ENCODE assay signal across 10 cellular contexts in the genomic region with DNA sequence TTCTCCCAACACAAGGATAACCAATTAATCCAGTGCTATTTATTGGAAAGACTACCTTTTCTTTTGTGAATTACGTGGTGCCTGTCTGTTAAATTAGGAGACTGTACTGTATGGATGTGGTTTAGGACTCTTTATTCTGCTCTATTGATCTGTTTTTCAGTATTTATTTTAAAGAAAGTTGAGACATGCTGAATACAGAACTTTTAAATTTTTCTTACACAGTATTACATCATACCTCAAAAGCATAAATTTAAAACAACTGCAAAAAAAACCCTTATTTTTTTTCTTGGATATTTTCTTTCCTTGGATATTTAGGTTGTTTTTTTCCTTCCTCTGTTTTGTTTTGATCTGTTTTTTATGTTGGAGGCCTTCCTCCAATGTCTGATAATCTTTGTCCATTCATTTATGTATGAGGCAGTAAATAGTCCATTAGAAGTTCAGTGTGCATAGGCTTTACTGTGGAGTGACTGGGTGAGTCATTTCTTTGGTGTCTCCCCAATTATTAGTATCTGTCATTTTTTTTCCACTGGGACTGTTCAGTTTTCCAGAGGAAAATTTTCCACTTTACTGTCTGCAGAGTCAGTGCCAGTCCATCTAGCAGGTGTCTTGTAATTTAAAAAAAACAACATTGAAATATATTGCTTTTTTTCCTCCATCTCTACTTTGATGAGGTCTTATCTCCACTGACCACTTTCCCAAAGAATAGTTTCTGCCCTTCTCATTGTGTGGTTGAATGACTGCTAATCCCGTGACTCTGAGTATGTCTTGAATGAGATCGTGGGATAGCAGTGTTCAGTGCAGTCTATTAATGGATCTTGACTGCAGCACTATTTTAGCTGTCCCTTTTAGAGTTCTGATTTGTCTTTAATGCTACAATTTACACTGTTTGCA. TPM values are rescaled to one million over a fixed set of nuclear protein-coding genes. Genes with fewer than 3 reads are reported as not detected.
DNase-seq lines count a peak whose midpoint lies in the region; ATAC-seq, FAIRE-seq and TF ChIP-seq lines count a peak whose summit lies in the region.
"Had no signal": no experiment of that assay in that cellular context is flagged by ENCODE, and none has a peak within 500 bp of the region (broad histone marks: within the 10 kb centered on the region; RNA-seq: fewer than 3 reads in every experiment).

No MANE protein-coding gene starts in this region.

- H3K9me3 Mint-ChIP-seq in activated T-cell treated with anti-CD3 and anti-CD28 coated beads, Interleukin-2, amount 50 U/mL, for 4 hours: peaks cover 3% of the 10 kb centered on the region
- no peaks in the 10 kb centered on the region for H3K9me3 Mint-ChIP-seq in nephron progenitor cell
- H3K9me3 Mint-ChIP-seq: activated T-helper 1 cell treated with anti-CD3 and anti-CD28 coated beads, Interleukin-12 subunit alpha, Interleukin-12 subunit beta, Interleukin-2, Interleukin-4 antibody, amounts not matched to agents 30 ng/mL and 10 ng/mL and 1 ng/mL, durations not matched to agents 14 hours and 24 hours and 36 hours had no signal

- H3K9ac ChIP-seq in K562 (ENCODE audit: insufficient read depth in 1 of 2, low read depth in 2 of 2, low read length in 2 of 2): peak overlapping the region in 1 of 2 experiments; percentile 21; a peak in 1 of 4 replicates

- TF ChIP-seq RAD21 in K562 (CRISPR knock-in tag; conservative IDR thresholded peaks at IDR 0.05 in 1 of 2, IDR thresholded peaks at IDR 0.05 in 1 of 2): 0 out of 4 replicates have a peak, but pooled peaks of 1 of the 2 experiments have one; percentile 10

- no peaks in the 10 kb centered on the region for H3K9me1 ChIP-seq in K562 (ENCODE audit: control insufficient read depth, insufficient read depth, low read length)

- peaks cover 14 to 44% of the 10 kb centered on the region in 2 experiments for H3K4me1 ChIP-seq in K562 (replicated peaks in 1 of 2; ENCODE audit: control insufficient read depth in 2 of 2, insufficient read depth in 2 of 2, low read length in 2 of 2)
- peaks cover 4 to 75% (median 45%) of the 10 kb centered on the region in 9 donors for H3K4me1 ChIP-seq in heart right ventricle

- H3K79me2 ChIP-seq in K562 (ENCODE audit: control insufficient read depth, insufficient read depth, low read length): peaks cover 81% of the 10 kb centered on the region

- H3K9me3 ChIP-seq in K562 (replicated peaks; ENCODE audit: control insufficient read depth, insufficient read depth, low read depth, low read length): no peaks in the 10 kb centered on the region
- H3K9me3 ChIP-seq in heart right ventricle: no peaks in the 10 kb centered on the region

- ATAC-seq in K562 (peak; percentile 78), heart right ventricle (peak; percentile 68 to 89 (median 79)), sciatic nerve (peak; percentile 63), HG03378 (IDR thresholded peaks at IDR 0.05; ENCODE audit: unreplicated experiment) (no peak)
- no peak for ATAC-seq in activated T-cell treated with anti-CD3 and anti-CD28 coated beads, Interleukin-2, amount 50 U/mL, for 4 hours
- ATAC-seq: left lobe of liver had no signal

- POLR2A ChIA-PET in K562 (lab: Yijun Ruan, JAX): interaction anchor here (0.5 to 1.2 kb wide), 7 partner anchors 8 to 34 kb away, joined by 3 to 5 read pairs (median 4); no protein-coding TSS in a partner anchor

- H3K36me3 ChIP-seq in K562 (ENCODE audit: control insufficient read depth, insufficient read depth, low read length) (peaks cover 18% of the 10 kb centered on the region), heart right ventricle (peaks cover 0 to 11% (median 5%) of the 10 kb centered on the region in 9 donors)

- 19% methylated on average over 3 of the region's 3 CpGs for WGBS in K562 (ENCODE audit: insufficient coverage, low coverage, missing lambda C conversion rate)
- WGBS in heart right ventricle, 2 donors: 48 to 56% methylated on average over 3 of the region's 3 CpGs

- H3K27me3 ChIP-seq in K562 (ENCODE audit: control insufficient read depth in 2 of 2, insufficient read depth in 2 of 2, low read length in 2 of 2) (no peaks in the 10 kb centered on the region), heart right ventricle (no peaks in the 10 kb centered on the region)

- H2AFZ ChIP-seq in K562 (ENCODE audit: low read depth, low read length): no peak overlapping the region

- intact Hi-C loops in K562 (cut with micrococcal nuclease) (loop anchor here (10.0 kb wide), 1 partner anchor 525 kb away; no protein-coding TSS in a partner anchor), heart right ventricle (cut with DNase I) (loop anchor here in 3 of 10 donors (2.0 to 10.0 kb wide), 3 partner anchors 32 to 45 kb away; no protein-coding TSS in a partner anchor), sciatic nerve (cut with DNase I) (no loop called here)

- DNase-seq in H54 (ENCODE audit: insufficient read length, low spot score): no peak
- DNase-seq in K562 (ENCODE audit: extremely low read depth in 1 of 4, low spot score in 3 of 4): peak; percentile 33 to 73 (median 42)
- no peak for DNase-seq in heart right ventricle
- no peak for DNase-seq in sciatic nerve (ENCODE audit: low spot score)
- DNase-seq in activated T-cell treated with anti-CD3 and anti-CD28 coated beads, Interleukin-2, amount 50 U/mL, for 4 hours: no peak
- DNase-seq in COR-L47 (lab: John Stamatoyannopoulos, UW): no peak
- DNase-seq in nephron progenitor cell: no peak

- peaks cover 3% of the 10 kb centered on the region for H3K36me3 Mint-ChIP-seq in activated T-cell treated with anti-CD3 and anti-CD28 coated beads, Interleukin-2, amount 50 U/mL, for 4 hours (ENCODE audit: insufficient read depth)
- no peaks in the 10 kb centered on the region for H3K36me3 Mint-ChIP-seq in nephron progenitor cell (ENCODE audit: low read depth)

- no peak overlapping the region for H3K27ac Mint-ChIP-seq in nephron progenitor cell
- H3K27ac Mint-ChIP-seq: activated T-helper 1 cell treated with anti-CD3 and anti-CD28 coated beads, Interleukin-12 subunit alpha, Interleukin-12 subunit beta, Interleukin-2, Interleukin-4 antibody, amounts not matched to agents 30 ng/mL and 10 ng/mL and 1 ng/mL, durations not matched to agents 14 hours and 24 hours and 36 hours had no signal

- no peaks in the 10 kb centered on the region for H3K27me3 Mint-ChIP-seq in activated T-cell treated with anti-CD3 and anti-CD28 coated beads, Interleukin-2, amount 50 U/mL, for 4 hours (ENCODE audit: low read depth)
- H3K27me3 Mint-ChIP-seq in nephron progenitor cell (ENCODE audit: low read depth, poor library complexity): peaks cover 3% of the 10 kb centered on the region

- no peak for TF ChIP-seq POLR2A in H54 (IDR thresholded peaks at IDR 0.05; ENCODE audit: low read depth, low read length)
- no peak for TF ChIP-seq POLR2A in K562 (conservative IDR thresholded peaks at IDR 0.05)

- TF ChIP-seq EP300 in K562 (IDR thresholded peaks at IDR 0.05; ENCODE audit: low read length): peak; percentile 67

- BruUV-seq in K562 (replicated peaks; lab: Mats Ljungman, UMichigan): no TSS peak

- H3K4me2 ChIP-seq in K562 (ENCODE audit: insufficient read depth, low read length): peak overlapping the region; percentile 34; the same call in 1 of the 2 replicates

- TF ChIP-seq CTCF in K562 (IDR thresholded peaks at IDR 0.05 in 2 of 3, conservative IDR thresholded peaks at IDR 0.05 in 1 of 3; ENCODE audit: insufficient read depth in 2 of 3, low read depth in 1 of 3, low read length in 3 of 3) (no peak), heart right ventricle (IDR thresholded peaks at IDR 0.05) (no peak), nephron progenitor cell (IDR thresholded peaks at IDR 0.05) (no peak)

- no peaks in the 10 kb centered on the region for H4K20me1 ChIP-seq in K562 (replicated peaks; ENCODE audit: control insufficient read depth, insufficient read depth, low read length)

- CTCF ChIA-PET in K562 (lab: Yijun Ruan, JAX; ENCODE audit: low intra/inter-chr PET ratio): interaction anchor here (0.6 kb wide), 1 partner anchor 1830 kb away, joined by 4 read pairs; no protein-coding TSS in a partner anchor

- no peak overlapping the region for H3K4me3 Mint-ChIP-seq in activated T-cell treated with anti-CD3 and anti-CD28 coated beads, Interleukin-2, amount 50 U/mL, for 4 hours
- H3K4me3 Mint-ChIP-seq in nephron progenitor cell: no peak overlapping the region
- H3K4me3 Mint-ChIP-seq: activated T-helper 1 cell treated with anti-CD3 and anti-CD28 coated beads, Interleukin-12 subunit alpha, Interleukin-12 subunit beta, Interleukin-2, Interleukin-4 antibody, amounts not matched to agents 30 ng/mL and 10 ng/mL and 1 ng/mL, durations not matched to agents 14 hours and 24 hours and 36 hours had no signal

- in situ Hi-C loops in K562 (cut with MboI): no loop called here

- H3K4me3 ChIP-seq in K562 (no peak overlapping the region), heart right ventricle (peak overlapping the region in 2 of 10 donors; percentile 4 to 18)

- H3K27ac ChIP-seq in K562 (ENCODE audit: extremely low read depth, low read depth, low read length) (peak overlapping the region; percentile 20; the same call in 1 of the 3 replicates), heart right ventricle (peak overlapping the region in 9 of 10 donors; percentile 25 to 81 (median 62))

- FAIRE-seq in H54 (lab: Jason Lieb, UNC) (peak; percentile 87), K562 (lab: Jason Lieb, UNC) (peak; percentile 62)

- no peaks in the 10 kb centered on the region for H3K4me1 Mint-ChIP-seq in activated T-cell treated with anti-CD3 and anti-CD28 coated beads, Interleukin-2, amount 50 U/mL, for 4 hours (ENCODE audit: low read depth)
- H3K4me1 Mint-ChIP-seq in nephron progenitor cell: peaks cover 9% of the 10 kb centered on the region

RNA-seq across cellular contexts. Expression of a gene that starts 15.2 kb away (rescaled TPM):
- 8.9 and 10.7 TPM in 2 replicates for total RNA-seq in K562 (2011; cell fraction: chromatin; rRNA removed; ENCODE audit: low replicate concordance)
- 20.3 and 25.2 TPM in 2 replicates for total RNA-seq in K562 (2011; cell fraction: nucleolus; rRNA removed)
- 20.1 and 20.5 TPM in 2 replicates for total RNA-seq in K562 (2011; cell fraction: nucleoplasm; rRNA removed)
- total RNA-seq in K562 (2014; rRNA removed) (76.1 and 127 TPM in 2 replicates), K562 (2014; rRNA removed; fragmentation: Illumina TruSeq; extraction: Trizol) (66.6 and 94.6 TPM in 2 replicates), K562 (2015; rRNA removed; fragmentation: Illumina TruSeq; extraction: Trizol) (118 and 129 TPM in 2 replicates), K562 (2021) (76.2 and 86.6 TPM in 2 replicates), heart right ventricle (100 to 1,000 TPM in 3 of 10 donors, 10 to 100 TPM in 7; 55.2 to 114 (median 95.3) TPM), sciatic nerve (49.5 TPM)
- polyA plus RNA-seq in K562 (2011; rRNA removed) (92.8 and 98.2 TPM in 2 replicates), K562 (2014; fragmentation: Illumina TruSeq; extraction: Trizol) (139 and 150 TPM in 2 replicates), K562 (2014; fragmentation: Nextera tagmentation; extraction: Ambion mirVana) (100 to 1,000 TPM; 363 to 422 TPM), K562 (2014; rRNA removed) (108 and 126 TPM in 2 replicates), heart right ventricle (100 to 1,000 TPM in 1 of 2 donors, 10 to 100 TPM in 1; 45.0 to 217 TPM)
- 97.9 and 207 TPM in 2 replicates for polyA plus RNA-seq in K562 (2011; cell fraction: cytosol; rRNA removed)
- 39.9 and 50.7 TPM in 2 replicates for polyA plus RNA-seq in K562 (2011; cell fraction: nucleus; rRNA removed)
- polyA plus RNA-seq in K562 (2012): 136 and 260 TPM in 2 replicates
- polyA minus RNA-seq in K562 (2011; rRNA and poly(A)+ RNA removed): 31.6 and 43.3 TPM in 2 replicates
- 48.6 and 56.5 TPM in 2 replicates for polyA minus RNA-seq in K562 (2011; cell fraction: cytosol; rRNA and poly(A)+ RNA removed)
- 22.5 and 23.8 TPM in 2 replicates for polyA minus RNA-seq in K562 (2011; cell fraction: nucleus; rRNA and poly(A)+ RNA removed)
- 10 to 100 TPM; 16.4 to 20.0 (median 17.6) TPM for total RNA-seq in activated T-cell treated with anti-CD3 and anti-CD28 coated beads, Interleukin-2, amount 50 U/mL, for 4 hours

Comparison
In these comparisons a context has a peak if more than half of its experiments do, and no peak if none do; other contexts are left out.
1. DNase-seq: peak in K562 (4 of 4); none in H54 (single experiment), heart right ventricle (0 of 2), sciatic nerve (single experiment), activated T-cell treated with anti-CD3 and anti-CD28 coated beads, Interleukin-2, amount 50 U/mL, for 4 hours (single experiment), COR-L47 (single experiment) and nephron progenitor cell (single experiment).
2. ATAC-seq: peak in K562 (single experiment), heart right ventricle (8 of 8) and sciatic nerve (single experiment); none in activated T-cell treated with anti-CD3 and anti-CD28 coated beads, Interleukin-2, amount 50 U/mL, for 4 hours (0 of 2) and HG03378 (single experiment).